Comparison of ENCODE assay signal across 8 cellular contexts in genomic region chr18:57748770-57749603, GRCh38. TPM values are rescaled to one million over a fixed set of nuclear protein-coding genes. Genes with fewer than 3 reads are reported as not detected.
DNase-seq lines count a peak whose midpoint lies in the region; ATAC-seq and TF ChIP-seq lines count a peak whose summit lies in the region.

No MANE protein-coding gene starts in this region.

- peaks cover 28% of the 10 kb centered on the region for H3K4me1 Mint-ChIP-seq in memory B cell
- H3K4me1 Mint-ChIP-seq in activated T-helper 2 cell treated with anti-CD3 and anti-CD28 coated beads, Interferon-gamma antibody, Interleukin-2, Interleukin-4, amounts not matched to agents 10 μg/mL and 5 μg/mL and 100 μg/mL, durations not matched to agents 14 hours and 24 hours and 36 hours (ENCODE audit: low read depth), result peaks cover 9% of the 10 kb centered on the region

- H3K27ac Mint-ChIP-seq in memory B cell, result peak overlapping the region; percentile 66
- H3K27ac Mint-ChIP-seq in activated T-helper 2 cell treated with anti-CD3 and anti-CD28 coated beads, Interferon-gamma antibody, Interleukin-2, Interleukin-4, amounts not matched to agents 10 μg/mL and 5 μg/mL and 100 μg/mL, durations not matched to agents 14 hours and 24 hours and 36 hours, result no peak overlapping the region

- no peaks in the 10 kb centered on the region for H3K9me2 ChIP-seq in DOHH2 (replicated peaks; ENCODE audit: control insufficient read depth, low read length)

- no peaks in the 10 kb centered on the region for H3K27me3 ChIP-seq in DOHH2 (ENCODE audit: control insufficient read depth, low read length)
- H3K27me3 ChIP-seq in HL-60 (ENCODE audit: insufficient read depth, poor library complexity, severe bottlenecking), result no peaks in the 10 kb centered on the region

- no peaks in the 10 kb centered on the region for H3K9me3 ChIP-seq in DOHH2 (ENCODE audit: control insufficient read depth, insufficient read depth, low read length)

- peak overlapping the region; percentile 51 for H3K4me2 ChIP-seq in DOHH2 (ENCODE audit: low read length)

- peak overlapping the region; percentile 4 for H3K4me3 Mint-ChIP-seq in memory B cell
- no peak overlapping the region for H3K4me3 Mint-ChIP-seq in activated T-helper 2 cell treated with anti-CD3 and anti-CD28 coated beads, Interferon-gamma antibody, Interleukin-2, Interleukin-4, amounts not matched to agents 10 μg/mL and 5 μg/mL and 100 μg/mL, durations not matched to agents 14 hours and 24 hours and 36 hours (ENCODE audit: low read depth)

- TF ChIP-seq CTCF in DOHH2 (IDR thresholded peaks at IDR 0.05; ENCODE audit: low read depth, low read length, poor library complexity, severe bottlenecking), result no peak
- TF ChIP-seq CTCF in HL-60 (IDR thresholded peaks at IDR 0.05; ENCODE audit: insufficient read depth, low read length), result no peak

- no peaks in the 10 kb centered on the region for H3K27me3 Mint-ChIP-seq in memory B cell
- peaks cover 4% of the 10 kb centered on the region for H3K27me3 Mint-ChIP-seq in activated T-helper 2 cell treated with anti-CD3 and anti-CD28 coated beads, Interferon-gamma antibody, Interleukin-2, Interleukin-4, amounts not matched to agents 10 μg/mL and 5 μg/mL and 100 μg/mL, durations not matched to agents 14 hours and 24 hours and 36 hours (ENCODE audit: low read depth)

- H3K27ac ChIP-seq in DOHH2 (ENCODE audit: low read depth, low read length), result peak overlapping the region; percentile 40
- H3K27ac ChIP-seq in HL-60 (replicated peaks), result no peak overlapping the region

- no peaks in the 10 kb centered on the region for H4K20me1 ChIP-seq in DOHH2 (ENCODE audit: control insufficient read depth, insufficient read depth, low read depth, low read length)

- peaks cover 24% of the 10 kb centered on the region for H3K4me1 ChIP-seq in DOHH2 (ENCODE audit: control insufficient read depth, low read length)

- H3K79me2 ChIP-seq in DOHH2 (ENCODE audit: control insufficient read depth, low read length), result no peaks in the 10 kb centered on the region

- no peaks in the 10 kb centered on the region for H3K36me3 ChIP-seq in DOHH2 (ENCODE audit: control insufficient read depth, low read length)

- ATAC-seq in GM21526 (IDR thresholded peaks at IDR 0.05; ENCODE audit: low FRiP score, unreplicated experiment), result peak; percentile 93
- peak; percentile 97 for ATAC-seq in memory B cell (ENCODE audit: low read depth)

- H3F3A ChIP-seq in DOHH2 (ENCODE audit: control insufficient read depth, insufficient read depth), result no peaks in the 10 kb centered on the region

- peak overlapping the region; percentile 40 for H3K4me3 ChIP-seq in DOHH2 (ENCODE audit: low read length)
- H3K4me3 ChIP-seq in HL-60 (replicated peaks; ENCODE audit: insufficient read depth, low read length), result no peak overlapping the region

- DNase-seq in HL-60 (ENCODE audit: low read depth in 1 of 2, low spot score in 1 of 2), result peak; percentile 30 to 72
- peak; percentile 36 for DNase-seq in SKM-1 treated with dmso at 0.1 percent for 144 hours (lab: John Stamatoyannopoulos, UW; ENCODE audit: unreplicated experiment)
- DNase-seq in memory B cell (ENCODE audit: low spot score in 2 of 2), result no peak
- no peak for DNase-seq in KG1 (lab: John Stamatoyannopoulos, UW)
- DNase-seq in activated T-helper 2 cell treated with anti-CD3 and anti-CD28 coated beads, Interferon-gamma antibody, Interleukin-2, Interleukin-4, amounts not matched to agents 10 μg/mL and 5 μg/mL and 100 μg/mL, durations not matched to agents 14 hours and 24 hours and 36 hours (ENCODE audit: low spot score), result no peak
- no peak for DNase-seq in AG20443 (ENCODE audit: low spot score)

- intact Hi-C loops in activated T-helper 2 cell treated with anti-CD3 and anti-CD28 coated beads, Interferon-gamma antibody, Interleukin-2, Interleukin-4, amounts not matched to agents 10 μg/mL and 5 μg/mL and 100 μg/mL, durations not matched to agents 14 hours and 24 hours and 36 hours (cut with micrococcal nuclease), result no loop called here

- no peaks in the 10 kb centered on the region for H3K9me3 Mint-ChIP-seq in memory B cell
- H3K9me3 Mint-ChIP-seq in activated T-helper 2 cell treated with anti-CD3 and anti-CD28 coated beads, Interferon-gamma antibody, Interleukin-2, Interleukin-4, amounts not matched to agents 10 μg/mL and 5 μg/mL and 100 μg/mL, durations not matched to agents 14 hours and 24 hours and 36 hours, result no peaks in the 10 kb centered on the region

- no peaks in the 10 kb centered on the region for H3K36me3 Mint-ChIP-seq in memory B cell
- no peaks in the 10 kb centered on the region for H3K36me3 Mint-ChIP-seq in activated T-helper 2 cell treated with anti-CD3 and anti-CD28 coated beads, Interferon-gamma antibody, Interleukin-2, Interleukin-4, amounts not matched to agents 10 μg/mL and 5 μg/mL and 100 μg/mL, durations not matched to agents 14 hours and 24 hours and 36 hours (ENCODE audit: low read depth)

RNA-seq across cellular contexts. Expression of gene ATP8B1, which starts 54.1 kb away (rescaled TPM):
- not detected in 2 replicates for total RNA-seq in activated T-helper 2 cell treated with anti-CD3 and anti-CD28 coated beads, Interferon-gamma antibody, Interleukin-2, Interleukin-4, amounts not matched to agents 10 μg/mL and 5 μg/mL and 100 μg/mL, durations not matched to agents 14 hours and 24 hours and 36 hours

Comparison
In these comparisons a context has a peak if more than half of its experiments do, and no peak if none do; other contexts are left out.
1. DNase-seq: peak in HL-60 (2 of 2) and SKM-1 treated with dmso at 0.1 percent for 144 hours (single experiment); none in memory B cell (0 of 2), KG1 (single experiment), activated T-helper 2 cell treated with anti-CD3 and anti-CD28 coated beads, Interferon-gamma antibody, Interleukin-2, Interleukin-4, amounts not matched to agents 10 μg/mL and 5 μg/mL and 100 μg/mL, durations not matched to agents 14 hours and 24 hours and 36 hours (single experiment) and AG20443 (single experiment).